2 cellular contexts compared by ENCODE assay signal in the genomic region with DNA sequence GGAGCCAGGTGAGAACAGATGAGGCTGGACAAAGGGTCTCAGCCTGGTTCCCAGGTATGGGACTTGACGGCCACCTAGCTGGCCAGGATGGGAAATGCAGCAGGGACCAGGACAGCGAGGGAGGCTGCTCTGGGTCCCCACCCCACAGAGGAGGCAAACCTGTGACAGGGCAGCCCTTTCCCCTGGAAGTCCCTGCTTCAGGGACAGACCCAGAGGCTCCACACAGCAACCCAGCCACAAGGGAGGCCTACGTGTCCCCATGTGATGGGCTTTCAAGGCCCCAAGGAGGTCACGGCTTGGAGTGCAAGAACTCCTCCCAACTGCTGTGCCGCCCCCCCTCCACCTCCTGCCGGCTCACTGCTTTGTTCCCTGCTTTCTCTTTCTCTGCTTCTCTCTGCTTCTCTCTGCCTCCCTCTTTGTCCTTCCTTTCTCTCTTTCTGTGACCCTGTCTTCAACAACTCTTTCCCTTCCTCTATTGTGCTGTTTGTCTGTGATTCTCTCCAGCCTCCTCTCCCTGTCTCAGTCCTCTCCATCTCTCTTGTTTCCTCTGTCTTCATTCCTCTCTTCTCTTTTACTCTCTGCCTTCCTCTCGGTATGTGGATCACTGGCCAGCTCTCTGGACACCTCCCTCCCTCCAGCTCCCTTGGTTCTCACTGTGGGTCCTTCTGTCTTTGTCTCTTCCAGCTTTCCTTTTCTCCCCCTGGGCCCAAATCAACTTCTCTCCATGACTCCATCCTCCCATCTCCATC.
TF ChIP-seq lines count a peak whose summit lies in the region.

No MANE protein-coding gene starts in this region.

TF ChIP-seq in GM23338, 12 proteins besides CTCF, POLR2A, EP300 and RAD21:
- no peak for TF ChIP-seq CREB1 (CRISPR knock-in tag; IDR thresholded peaks at IDR 0.05; ENCODE audit: low read depth)

TF ChIP-seq in HepG2, 621 proteins besides CTCF, POLR2A, EP300 and RAD21:
- TF ChIP-seq STAG1 (CRISPR knock-in tag; IDR thresholded peaks at IDR 0.05) (peak; percentile 86), TEAD2 (CRISPR knock-in tag; IDR thresholded peaks at IDR 0.05) (no peak), SMARCC2 (IDR thresholded peaks at IDR 0.05) (no peak), ZNF678 (CRISPR knock-in tag; IDR thresholded peaks at IDR 0.05) (no peak), GFI1 (CRISPR knock-in tag; IDR thresholded peaks at IDR 0.05; ENCODE audit: borderline replicate concordance) (no peak), PRMT3 (CRISPR knock-in tag; IDR thresholded peaks at IDR 0.05; ENCODE audit: borderline replicate concordance, low read depth) (no peak), ZNF121 (CRISPR knock-in tag; IDR thresholded peaks at IDR 0.05) (no peak), ZNF841 (CRISPR knock-in tag; IDR thresholded peaks at IDR 0.05; ENCODE audit: borderline replicate concordance) (no peak), ZNF160 (CRISPR knock-in tag; IDR thresholded peaks at IDR 0.05) (no peak), SMC3 (IDR thresholded peaks at IDR 0.05; ENCODE audit: low read length) (peak; percentile 32; the same call in 1 of the 2 replicates)
- TF ChIP-seq, protein P1, sequence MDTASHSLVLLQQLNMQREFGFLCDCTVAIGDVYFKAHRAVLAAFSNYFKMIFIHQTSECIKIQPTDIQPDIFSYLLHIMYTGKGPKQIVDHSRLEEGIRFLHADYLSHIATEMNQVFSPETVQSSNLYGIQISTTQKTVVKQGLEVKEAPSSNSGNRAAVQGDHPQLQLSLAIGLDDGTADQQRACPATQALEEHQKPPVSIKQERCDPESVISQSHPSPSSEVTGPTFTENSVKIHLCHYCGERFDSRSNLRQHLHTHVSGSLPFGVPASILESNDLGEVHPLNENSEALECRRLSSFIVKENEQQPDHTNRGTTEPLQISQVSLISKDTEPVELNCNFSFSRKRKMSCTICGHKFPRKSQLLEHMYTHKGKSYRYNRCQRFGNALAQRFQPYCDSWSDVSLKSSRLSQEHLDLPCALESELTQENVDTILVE (CRISPR knock-in tag; IDR thresholded peaks at IDR 0.05): no peak
- TF ChIP-seq, protein P2, sequence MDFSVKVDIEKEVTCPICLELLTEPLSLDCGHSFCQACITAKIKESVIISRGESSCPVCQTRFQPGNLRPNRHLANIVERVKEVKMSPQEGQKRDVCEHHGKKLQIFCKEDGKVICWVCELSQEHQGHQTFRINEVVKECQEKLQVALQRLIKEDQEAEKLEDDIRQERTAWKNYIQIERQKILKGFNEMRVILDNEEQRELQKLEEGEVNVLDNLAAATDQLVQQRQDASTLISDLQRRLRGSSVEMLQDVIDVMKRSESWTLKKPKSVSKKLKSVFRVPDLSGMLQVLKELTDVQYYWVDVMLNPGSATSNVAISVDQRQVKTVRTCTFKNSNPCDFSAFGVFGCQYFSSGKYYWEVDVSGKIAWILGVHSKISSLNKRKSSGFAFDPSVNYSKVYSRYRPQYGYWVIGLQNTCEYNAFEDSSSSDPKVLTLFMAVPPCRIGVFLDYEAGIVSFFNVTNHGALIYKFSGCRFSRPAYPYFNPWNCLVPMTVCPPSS (IDR thresholded peaks at IDR 0.05): no peak
- TF ChIP-seq, protein P3, sequence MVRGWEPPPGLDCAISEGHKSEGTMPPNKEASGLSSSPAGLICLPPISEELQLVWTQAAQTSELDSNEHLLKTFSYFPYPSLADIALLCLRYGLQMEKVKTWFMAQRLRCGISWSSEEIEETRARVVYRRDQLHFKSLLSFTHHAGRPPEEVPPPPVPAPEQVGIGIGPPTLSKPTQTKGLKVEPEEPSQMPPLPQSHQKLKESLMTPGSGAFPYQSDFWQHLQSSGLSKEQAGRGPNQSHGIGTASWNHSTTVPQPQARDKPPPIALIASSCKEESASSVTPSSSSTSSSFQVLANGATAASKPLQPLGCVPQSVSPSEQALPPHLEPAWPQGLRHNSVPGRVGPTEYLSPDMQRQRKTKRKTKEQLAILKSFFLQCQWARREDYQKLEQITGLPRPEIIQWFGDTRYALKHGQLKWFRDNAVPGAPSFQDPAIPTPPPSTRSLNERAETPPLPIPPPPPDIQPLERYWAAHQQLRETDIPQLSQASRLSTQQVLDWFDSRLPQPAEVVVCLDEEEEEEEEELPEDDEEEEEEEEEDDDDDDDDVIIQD (CRISPR knock-in tag; IDR thresholded peaks at IDR 0.05; ENCODE audit: low read depth): no peak
